ENCODE assay signal across 1 cellular context in genomic region chr5:179318193-179318955, GRCh38.
TF ChIP-seq lines count a peak whose summit lies in the region.

No MANE protein-coding gene starts in this region.

TF ChIP-seq in GM23338, 12 proteins besides CTCF, POLR2A, EP300 and RAD21:
- TF ChIP-seq ZNF462 (CRISPR knock-in tag; IDR thresholded peaks at IDR 0.05) (no peak), EZH2phosphoT487 (IDR thresholded peaks at IDR 0.05; ENCODE audit: unreplicated experiment) (no peak), POLR2AphosphoS5 (IDR thresholded peaks at IDR 0.05; ENCODE audit: low read depth) (no peak)
